10 cellular contexts compared by ENCODE assay signal in genomic region chr6:167485186-167485978, GRCh38.
DNase-seq lines count a peak whose midpoint lies in the region; ATAC-seq, FAIRE-seq and TF ChIP-seq lines count a peak whose summit lies in the region.
"Had no signal": no experiment of that assay in that cellular context is flagged by ENCODE, and none has a peak within 500 bp of the region (broad histone marks: within the 10 kb centered on the region; RNA-seq: fewer than 3 reads in every experiment).

No MANE protein-coding gene starts in this region.

- H3K27me3 Mint-ChIP-seq in progenitor cell of endocrine pancreas (peaks cover 8% of the 10 kb centered on the region), WTC11 (ENCODE audit: low read depth) (no peaks in the 10 kb centered on the region)

- H3K4me3 Mint-ChIP-seq in progenitor cell of endocrine pancreas (ENCODE audit: low read depth) (no peak overlapping the region), WTC11 (no peak overlapping the region)

- TF ChIP-seq POLR2A in H54 (IDR thresholded peaks at IDR 0.05; ENCODE audit: low read depth, low read length), result no peak

- POLR2A ChIA-PET in WTC11 (lab: Charles Lee), result no interaction called here

- CTCF ChIA-PET in WTC11 (lab: Charles Lee), result interaction anchor here (0.6 to 2.2 kb wide), 2 partner anchors 9 to 292 kb away, joined by 3 to 9 read pairs; no protein-coding TSS in a partner anchor

- FAIRE-seq in H54 (lab: Jason Lieb, UNC), result no peak

- H3K27ac Mint-ChIP-seq in progenitor cell of endocrine pancreas (no peak overlapping the region), WTC11 (no peak overlapping the region)

- DNase-seq in SW480 (ENCODE audit: low spot score) (peak; percentile 7), head of caudate nucleus (peak in 28 of 42 donors; percentile 23 to 86 (median 58)), progenitor cell of endocrine pancreas (ENCODE audit: low spot score, unreplicated experiment) (no peak), H54 (ENCODE audit: insufficient read length, low spot score) (no peak), GDM1 (lab: John Stamatoyannopoulos, UW) (no peak), WTC11 (ENCODE audit: low spot score) (no peak), Kasumi-1 (lab: John Stamatoyannopoulos, UW) (no peak)
- DNase-seq: NCI-H2081; stimulated activated CD4-positive, alpha-beta T cell treated with anti-CD3 and anti-CD28 coated beads, Interleukin-4, amount 100 ng/mL, for 1 hour had no signal

- H3K4me1 Mint-ChIP-seq in progenitor cell of endocrine pancreas (ENCODE audit: low read depth) (peaks cover 18% of the 10 kb centered on the region), WTC11 (peaks cover 22% of the 10 kb centered on the region)

- TF ChIP-seq CTCF in GM12873 (IDR thresholded peaks at IDR 0.05; ENCODE audit: insufficient read depth, low read depth, low read length, missing control alignments), result peak; percentile 27
- TF ChIP-seq CTCF in progenitor cell of endocrine pancreas (IDR thresholded peaks at IDR 0.05; ENCODE audit: unreplicated experiment), result peak; percentile 43
- no peak for TF ChIP-seq CTCF in WTC11 (IDR thresholded peaks at IDR 0.05)

- intact Hi-C loops in head of caudate nucleus (cut with DNase I), result loop anchor here (5.0 kb wide), 1 partner anchor 412 kb away; no protein-coding TSS in a partner anchor

- H3K36me3 Mint-ChIP-seq in progenitor cell of endocrine pancreas (ENCODE audit: insufficient read depth), result no peaks in the 10 kb centered on the region
- no peaks in the 10 kb centered on the region for H3K36me3 Mint-ChIP-seq in WTC11

- ATAC-seq in WTC11, result no peak

- H3K9me3 Mint-ChIP-seq in progenitor cell of endocrine pancreas (ENCODE audit: low read depth) (no peaks in the 10 kb centered on the region), WTC11 (peaks cover 4% of the 10 kb centered on the region)

TF ChIP-seq in WTC11, 78 proteins besides CTCF, POLR2A, EP300 and RAD21:
- no peak for TF ChIP-seq ZNF512 (CRISPR knock-in tag; IDR thresholded peaks at IDR 0.05; ENCODE audit: borderline replicate concordance)

Comparison
In these comparisons a context has a peak if more than half of its experiments do, and no peak if none do; other contexts are left out.
1. DNase-seq: peak in SW480 (single experiment) and head of caudate nucleus (28 of 42); none in progenitor cell of endocrine pancreas (single experiment), H54 (single experiment), GDM1 (single experiment), WTC11 (single experiment) and Kasumi-1 (0 of 2).